ENCODE assay signal across 27 cellular contexts in genomic region chr10:78349165-78349516, GRCh38.
DNase-seq lines count a peak whose midpoint lies in the region; ATAC-seq and TF ChIP-seq lines count a peak whose summit lies in the region.
"Had no signal": no experiment of that assay in that cellular context is flagged by ENCODE, and none has a peak within 500 bp of the region (broad histone marks: within the 10 kb centered on the region; RNA-seq: fewer than 3 reads in every experiment).

No MANE protein-coding gene starts in this region.

- no peaks in the 10 kb centered on the region for H3K36me3 ChIP-seq in SJSA1
- H3K36me3 ChIP-seq in spleen = no peaks in the 10 kb centered on the region
- H3K36me3 ChIP-seq in PC-9 (ENCODE audit: low read depth) = no peaks in the 10 kb centered on the region
- H3K36me3 ChIP-seq: BLaER1, tibial nerve had no signal

- H3K9me3 Mint-ChIP-seq in glutamatergic neuron (ENCODE audit: unreplicated experiment) = no peaks in the 10 kb centered on the region
- H3K9me3 Mint-ChIP-seq: activated T-cell treated with anti-CD3 and anti-CD28 coated beads, Interleukin-2, amount 50 U/mL, for 4 hours; effector memory CD8-positive, alpha-beta T cell had no signal

- intact Hi-C loops in spleen (cut with DNase I; ENCODE audit: low total_unique reads) = no loop called here
- intact Hi-C loops in PC-9 (cut with micrococcal nuclease; ENCODE audit: unreplicated experiment) = no loop called here

- no peak for TF ChIP-seq POLR2A in spleen (IDR thresholded peaks at IDR 0.05)

- peak in 1 of 2 experiments; percentile 29 for DNase-seq in SJSA1 (ENCODE audit: low read depth in 1 of 2, low spot score in 2 of 2)
- DNase-seq in glutamatergic neuron = peak; percentile 6
- peak; percentile 44 for DNase-seq in islet precursor cell
- peak; percentile 28 for DNase-seq in spleen
- DNase-seq in activated CD4-positive, alpha-beta T cell treated with anti-CD3 and anti-CD28 coated beads, Interleukin-2, amount 50 U/mL, for 4 hours = no peak
- DNase-seq in PC-9 = no peak
- DNase-seq: activated CD4-positive, alpha-beta T cell treated with anti-CD3 and anti-CD28 coated beads for 4 hours; activated T-cell treated with anti-CD3 and anti-CD28 coated beads, Interleukin-2, amount 50 U/mL, for 4 hours; caudate nucleus; cortex of kidney; DMS 273 treated with DMSO at 0.1 percent for 48 hours; effector memory CD8-positive, alpha-beta T cell; EL; erythroblast; Karpas-422; MV-4-11; NCI-H1436 treated with DMSO at 0.1 percent for 48 hours; NCI-H226; NCI-H526 treated with DMSO at 0.1 percent for 48 hours; SIG-M5; stimulated activated CD4-positive, alpha-beta T cell treated with anti-CD3 and anti-CD28 coated beads, Interleukin-2, amount 100 ng/mL, for 48 hours; SW 1271 had no signal

- CTCF ChIA-PET in PC-9 (lab: Charles Lee) = no interaction called here

- H3K4me1 ChIP-seq in SJSA1 (replicated peaks) = peaks cover 20% of the 10 kb centered on the region
- H3K4me1 ChIP-seq in spleen = no peaks in the 10 kb centered on the region
- no peaks in the 10 kb centered on the region for H3K4me1 ChIP-seq in PC-9 (replicated peaks; ENCODE audit: insufficient read depth)
- H3K4me1 ChIP-seq: BLaER1 had no signal

- H3K79me2 ChIP-seq in PC-9 (ENCODE audit: low read depth) = no peaks in the 10 kb centered on the region

- BruUV-seq in PC-9 (replicated peaks; lab: Mats Ljungman, UMichigan) = no TSS peak

- WGBS in spleen, 5 donors = 84 to 100% (median 95%) methylated on average over 4 of the region's 4 CpGs

- H3K27me3 ChIP-seq in SJSA1 (replicated peaks) (no peaks in the 10 kb centered on the region), spleen (replicated peaks in 1 of 7) (peaks cover 0 to 13% (median 0%) of the 10 kb centered on the region in 7 donors), PC-9 (ENCODE audit: insufficient read depth, low read depth) (peaks cover 13% of the 10 kb centered on the region; the same call in 1 of the 2 replicates)
- H3K27me3 ChIP-seq: BLaER1, tibial nerve had no signal

- H4K20me1 ChIP-seq in PC-9 (ENCODE audit: insufficient read depth) = no peaks in the 10 kb centered on the region
- H4K20me1 ChIP-seq: BLaER1 had no signal

- H3K36me3 Mint-ChIP-seq in glutamatergic neuron (ENCODE audit: unreplicated experiment) = peaks cover 6% of the 10 kb centered on the region

- ATAC-seq in HG03280 (IDR thresholded peaks at IDR 0.05; ENCODE audit: unreplicated experiment) (no peak), GM21723 (IDR thresholded peaks at IDR 0.05; ENCODE audit: unreplicated experiment) (no peak)
- ATAC-seq: activated T-cell treated with anti-CD3 and anti-CD28 coated beads, Interleukin-2, amount 50 U/mL, for 4 hours; effector memory CD8-positive, alpha-beta T cell had no signal

- H3K9me2 ChIP-seq in PC-9 (ENCODE audit: insufficient read depth) = no peaks in the 10 kb centered on the region

- no peaks in the 10 kb centered on the region for H3K4me1 Mint-ChIP-seq in glutamatergic neuron (ENCODE audit: low read depth, unreplicated experiment)

- H3K9me3 ChIP-seq in SJSA1 (replicated peaks) = no peaks in the 10 kb centered on the region
- H3K9me3 ChIP-seq in spleen = no peaks in the 10 kb centered on the region
- H3K9me3 ChIP-seq in PC-9 (ENCODE audit: insufficient read depth, low read depth) = no peaks in the 10 kb centered on the region
- H3K9me3 ChIP-seq: BLaER1, tibial nerve had no signal

- H3K27ac ChIP-seq in SJSA1 (peak overlapping the region; percentile 51), spleen (no peak overlapping the region), PC-9 (no peak overlapping the region)
- H3K27ac ChIP-seq: BLaER1, tibial nerve had no signal

- H3K4me3 ChIP-seq in SJSA1 (no peak overlapping the region), spleen (no peak overlapping the region), PC-9 (no peak overlapping the region)
- H3K4me3 ChIP-seq: BLaER1, tibial nerve had no signal

- TF ChIP-seq CTCF in glutamatergic neuron (IDR thresholded peaks at IDR 0.05; ENCODE audit: partially characterized antibody, unreplicated experiment) (no peak), spleen (IDR thresholded peaks at IDR 0.05 in 8 of 11, conservative IDR thresholded peaks at IDR 0.05 in 3 of 11) (no peak), PC-9 (conservative IDR thresholded peaks at IDR 0.05) (no peak)

- H3K4me3 Mint-ChIP-seq in glutamatergic neuron (ENCODE audit: unreplicated experiment) = no peak overlapping the region
- H3K4me3 Mint-ChIP-seq: activated T-cell treated with anti-CD3 and anti-CD28 coated beads, Interleukin-2, amount 50 U/mL, for 4 hours; effector memory CD8-positive, alpha-beta T cell; mesothelial cell of epicardium had no signal

- no peaks in the 10 kb centered on the region for H3F3A ChIP-seq in PC-9 (ENCODE audit: insufficient read depth, low read depth)

- no peak overlapping the region for H3K27ac Mint-ChIP-seq in glutamatergic neuron (ENCODE audit: unreplicated experiment)
- H3K27ac Mint-ChIP-seq: effector memory CD8-positive, alpha-beta T cell; mesothelial cell of epicardium had no signal

- H2AFZ ChIP-seq in PC-9 = no peak overlapping the region

- no peak overlapping the region; the same call in 1 of the 2 replicates for H3K4me2 ChIP-seq in PC-9
- H3K4me2 ChIP-seq: BLaER1 had no signal

- H3K27me3 Mint-ChIP-seq in glutamatergic neuron (ENCODE audit: unreplicated experiment) = peaks cover 2% of the 10 kb centered on the region

- POLR2A ChIA-PET in PC-9 (lab: Charles Lee; ENCODE audit: unreplicated experiment) = no interaction called here

Comparison
In these comparisons a context has a peak if more than half of its experiments do, and no peak if none do; other contexts are left out.
1. DNase-seq: peak in glutamatergic neuron (single experiment), islet precursor cell (single experiment) and spleen (single experiment); none in activated CD4-positive, alpha-beta T cell treated with anti-CD3 and anti-CD28 coated beads, Interleukin-2, amount 50 U/mL, for 4 hours (0 of 2) and PC-9 (0 of 2).